Comparison of ENCODE assay signal across 1 cellular context in the genomic region with DNA sequence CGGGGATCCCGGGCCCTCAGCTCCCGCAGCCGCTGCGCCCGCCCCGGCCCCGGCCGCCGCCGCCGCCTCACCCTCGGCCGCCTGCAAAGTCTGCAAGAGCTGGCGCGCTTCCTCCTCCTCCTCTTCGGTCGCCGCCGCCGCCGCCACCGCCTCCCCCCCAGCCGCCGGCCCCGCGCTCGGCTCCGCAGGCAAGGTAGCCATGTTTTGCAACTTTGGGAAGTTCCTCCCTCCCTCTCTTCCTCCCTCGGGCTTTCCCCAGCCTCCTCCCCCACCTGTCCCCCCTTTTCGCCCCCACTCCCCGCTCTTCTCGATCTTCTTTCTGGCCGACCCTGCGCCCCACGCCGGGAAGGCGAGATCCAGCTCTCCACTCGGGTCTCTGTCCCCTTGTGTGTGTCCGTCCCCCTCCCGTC.
TF ChIP-seq lines count a peak whose summit lies in the region.

No MANE protein-coding gene starts in this region.

TF ChIP-seq in endothelial cell of umbilical vein, 7 proteins besides CTCF, POLR2A, EP300 and RAD21:
- no peak for TF ChIP-seq GATA2 (IDR thresholded peaks at IDR 0.05; ENCODE audit: insufficient read depth, insufficient read length, low read depth, low read length)
- TF ChIP-seq EZH2 (IDR thresholded peaks at IDR 0.05; ENCODE audit: borderline replicate concordance, low read depth, low read length, severe bottlenecking): no peak
- no peak for TF ChIP-seq MAX (IDR thresholded peaks at IDR 0.05; ENCODE audit: insufficient read depth, insufficient read length)
